Comparison of ENCODE assay signal across 12 cellular contexts in the genomic region with DNA sequence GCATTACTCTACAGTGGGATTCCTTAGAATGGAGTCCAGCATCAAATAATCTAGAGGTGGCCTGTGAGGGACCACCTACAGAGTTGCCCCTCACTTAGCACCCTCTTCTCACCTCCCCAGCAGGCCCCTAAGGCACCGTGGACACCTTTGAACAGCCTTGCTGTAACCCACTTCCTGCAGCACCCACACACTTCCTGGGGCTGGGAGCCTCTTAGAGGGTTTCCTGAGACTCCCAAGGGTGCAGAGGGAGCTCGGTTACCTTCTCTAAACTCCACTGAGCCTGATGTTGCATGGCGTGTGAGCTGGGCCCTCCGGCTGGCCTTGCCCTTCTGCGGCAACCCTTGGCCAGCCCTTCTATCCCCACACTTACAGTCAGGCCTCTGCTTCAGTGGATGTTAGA. TPM values are rescaled to one million over a fixed set of nuclear protein-coding genes. Genes with fewer than 3 reads are reported as not detected.
DNase-seq lines count a peak whose midpoint lies in the region; ATAC-seq, FAIRE-seq and TF ChIP-seq lines count a peak whose summit lies in the region.
"Had no signal": no experiment of that assay in that cellular context is flagged by ENCODE, and none has a peak within 500 bp of the region (broad histone marks: within the 10 kb centered on the region; RNA-seq: fewer than 3 reads in every experiment).

No MANE protein-coding gene starts in this region.

- whole genome bisulfite sequencing in pancreas, 2 donors: 52 to 68% methylated on average over 5 of the region's 5 CpGs

- peaks cover 17% of the 10 kb centered on the region for H3K36me3 Mint-ChIP-seq in activated naive CD8-positive, alpha-beta T cell treated with anti-CD3 and anti-CD28 coated beads, Interleukin-2, amount 50 U/mL, for 24 hours (ENCODE audit: low read depth)

- no peaks in the 10 kb centered on the region for H3K4me1 ChIP-seq in pancreas

- H3K27me3 ChIP-seq in pancreas: peaks cover 0 to 3% (median 0%) of the 10 kb centered on the region in 4 donors

- DNase-seq in GM18507 (ENCODE audit: extremely low spot score, insufficient read length, low read depth): peak; percentile 53
- peak; percentile 78 for DNase-seq in activated CD4-positive, alpha-beta T cell treated with anti-CD3 and anti-CD28 coated beads for 48 hours
- peak; percentile 72 for DNase-seq in activated naive CD8-positive, alpha-beta T cell treated with anti-CD3 and anti-CD28 coated beads, Interleukin-2, amount 50 U/mL, for 24 hours
- DNase-seq in stimulated activated CD8-positive, alpha-beta memory T cell treated with anti-CD3 and anti-CD28 coated beads, Interleukin-12 subunit alpha, Interleukin-12 subunit beta, amount 100 ng/mL, for 4 hours (ENCODE audit: low read depth): peak; percentile 40
- no peak for DNase-seq in HuH-7.5 (ENCODE audit: low spot score)
- no peak for DNase-seq in NOMO-1 (lab: John Stamatoyannopoulos, UW; ENCODE audit: unreplicated experiment in 2 of 2)
- no peak for DNase-seq in pancreas
- no peak for DNase-seq in NCI-H187 (lab: John Stamatoyannopoulos, UW)
- DNase-seq: dermis blood vessel endothelial cell, NCI-H82, nephron progenitor cell, WERI-Rb-1 had no signal

- TF ChIP-seq CTCF in pancreas (IDR thresholded peaks at IDR 0.05): no peak

- peak overlapping the region; percentile 88 for H3K27ac Mint-ChIP-seq in activated naive CD8-positive, alpha-beta T cell treated with anti-CD3 and anti-CD28 coated beads, Interleukin-2, amount 50 U/mL, for 24 hours
- H3K27ac Mint-ChIP-seq: nephron progenitor cell had no signal

- no peaks in the 10 kb centered on the region for H3K27me3 Mint-ChIP-seq in activated naive CD8-positive, alpha-beta T cell treated with anti-CD3 and anti-CD28 coated beads, Interleukin-2, amount 50 U/mL, for 24 hours

- H3K4me3 ChIP-seq in pancreas: no peak overlapping the region

- peak overlapping the region; percentile 70 for H3K4me3 Mint-ChIP-seq in activated naive CD8-positive, alpha-beta T cell treated with anti-CD3 and anti-CD28 coated beads, Interleukin-2, amount 50 U/mL, for 24 hours
- H3K4me3 Mint-ChIP-seq: nephron progenitor cell had no signal

- H3K9me3 Mint-ChIP-seq in activated naive CD8-positive, alpha-beta T cell treated with anti-CD3 and anti-CD28 coated beads, Interleukin-2, amount 50 U/mL, for 24 hours: peaks cover 3% of the 10 kb centered on the region
- H3K9me3 Mint-ChIP-seq: nephron progenitor cell had no signal

- intact Hi-C loops in pancreas (cut with DNase I): no loop called here

- H3K36me3 ChIP-seq in pancreas: no peaks in the 10 kb centered on the region
- H3K36me3 ChIP-seq: WERI-Rb-1 had no signal

- H3K27ac ChIP-seq in pancreas: no peak overlapping the region
- H3K27ac ChIP-seq: WERI-Rb-1 had no signal

- ATAC-seq in activated naive CD8-positive, alpha-beta T cell treated with anti-CD3 and anti-CD28 coated beads, Interleukin-2, amount 50 U/mL, for 24 hours: peak; percentile 70
- ATAC-seq in pancreas: no peak

- H3K9me3 ChIP-seq in pancreas: no peaks in the 10 kb centered on the region

- FAIRE-seq in GM18507 (lab: Jason Lieb, UNC) (peak; percentile 82), pancreas (lab: Jason Lieb, UNC) (no peak)

- H3K4me1 Mint-ChIP-seq in activated naive CD8-positive, alpha-beta T cell treated with anti-CD3 and anti-CD28 coated beads, Interleukin-2, amount 50 U/mL, for 24 hours: peaks cover 95% of the 10 kb centered on the region

RNA-seq across cellular contexts. Expression of gene SIRPG, which starts 7.3 kb away (rescaled TPM):
- under 1 TPM in 4 of 6 donors, not detected in 2; 0.12 to 0.28 (median 0.25) TPM for total RNA-seq in pancreas
- under 1 TPM in 1 of 2 donors, not detected in 1; 0.12 TPM for polyA plus RNA-seq in pancreas
- total RNA-seq: dermis blood vessel endothelial cell had no signal

RNA-seq across cellular contexts. Expression of gene SIRPB1, which starts 45.1 kb away (rescaled TPM):
- 1 to 10 TPM in 3 of 6 donors, under 1 TPM in 2, not detected in 1; 0.05 to 3.6 (median 1.3) TPM for total RNA-seq in pancreas
- under 1 TPM; 0.19 to 0.30 TPM for polyA plus RNA-seq in pancreas

Comparison
In these comparisons a context has a peak if more than half of its experiments do, and no peak if none do; other contexts are left out.
1. DNase-seq: peak in GM18507 (single experiment), activated CD4-positive, alpha-beta T cell treated with anti-CD3 and anti-CD28 coated beads for 48 hours (single experiment), activated naive CD8-positive, alpha-beta T cell treated with anti-CD3 and anti-CD28 coated beads, Interleukin-2, amount 50 U/mL, for 24 hours (single experiment) and stimulated activated CD8-positive, alpha-beta memory T cell treated with anti-CD3 and anti-CD28 coated beads, Interleukin-12 subunit alpha, Interleukin-12 subunit beta, amount 100 ng/mL, for 4 hours (single experiment); none in HuH-7.5 (single experiment), NOMO-1 (0 of 2), pancreas (0 of 6) and NCI-H187 (0 of 2).